In genomic region chr2:105272176-105272575, GRCh38 we compare ENCODE assay signal across 35 cellular contexts. TPM values are rescaled to one million over a fixed set of nuclear protein-coding genes. Genes with fewer than 3 reads are reported as not detected.
"Had no signal": no experiment of that assay in that cellular context is flagged by ENCODE, and none has a peak within 500 bp of the region (broad histone marks: within the 10 kb centered on the region; RNA-seq: fewer than 3 reads in every experiment).

No MANE protein-coding gene starts in this region.

- H3K27ac ChIP-seq: body of pancreas, breast epithelium, SJCRH30 had no signal

- ATAC-seq: activated CD8-positive, alpha-beta T cell treated with anti-CD3 and anti-CD28 coated beads for 36 hours; activated T-cell treated with anti-CD3 and anti-CD28 coated beads, Interleukin-2, amount 50 U/mL, for 72 hours; activated T-helper 17 cell treated with anti-CD3 and anti-CD28 coated beads, Interleukin-2, amount 50 U/mL, for 72 hours; body of pancreas; Panc1 had no signal

- H3K9ac ChIP-seq: SK-N-SH had no signal

- H3K4me2 ChIP-seq: SK-N-SH had no signal

- DNase-seq: activated CD4-positive, alpha-beta T cell treated with anti-CD3 and anti-CD28 coated beads, Interleukin-2, amount 10 ng/mL, durations not matched to agents 24 days and 14 days; activated CD4-positive, alpha-beta T cell treated with anti-CD3 and anti-CD28 coated beads, Interleukin-2, amount 50 U/mL, for 4 hours; activated CD8-positive, alpha-beta T cell treated with anti-CD3 and anti-CD28 coated beads for 36 hours; activated effector memory CD4-positive, alpha-beta T cell treated with anti-CD3 and anti-CD28 coated beads, Interleukin-2, amount 50 U/mL, for 16 hours; activated naive CD4-positive, alpha-beta T cell; activated naive CD4-positive, alpha-beta T cell treated with anti-CD3 and anti-CD28 coated beads, Interleukin-2, amount 50 U/mL, for 16 hours; activated naive CD8-positive, alpha-beta T cell treated with anti-CD3 and anti-CD28 coated beads for 36 hours; activated T-cell treated with anti-CD3 and anti-CD28 coated beads, Interleukin-2, amount 50 U/mL, for 1 hour; activated T-cell treated with anti-CD3 and anti-CD28 coated beads, Interleukin-2, amount 50 U/mL, for 72 hours; body of pancreas; Karpas-422; KBM-7; MG63; NCI-H1092; NCI-H1436 treated with DMSO at 0.1 percent for 48 hours; NCI-H1694 treated with DMSO at 0.1 percent for 48 hours; NCI-H2029 treated with DMSO at 0.1 percent for 48 hours; NCI-H2107; NCI-H2171; NCI-H510A; NCI-H526; NCI-H748 treated with DMSO at 0.1 percent for 48 hours; OCI-M1; SHP77; SJCRH30; SK-N-SH had no signal

- H3K4me3 Mint-ChIP-seq: activated CD4-positive, alpha-beta T cell treated with anti-CD3 and anti-CD28 coated beads, Interleukin-2, amount 10 ng/mL, durations not matched to agents 24 days and 14 days; activated CD8-positive, alpha-beta T cell treated with anti-CD3 and anti-CD28 coated beads for 36 hours; activated naive CD8-positive, alpha-beta T cell treated with anti-CD3 and anti-CD28 coated beads for 36 hours; activated T-cell treated with anti-CD3 and anti-CD28 coated beads, Interleukin-2, amount 50 U/mL, for 72 hours; activated T-helper 17 cell treated with anti-CD3 and anti-CD28 coated beads, Interleukin-2, amount 50 U/mL, for 72 hours; T-helper 1 cell treated with Interleukin-12 subunit alpha and Interleukin-12 subunit beta and Interleukin-4 antibody, amounts not matched to agents 30 μg/mL and 1 μg/mL, for 36 hours; T-helper 2 cell treated with Interferon-gamma antibody and Interleukin-4, amounts not matched to agents 5 μg/mL and 100 μg/mL, for 36 hours had no signal

- H3K4me1 ChIP-seq: body of pancreas, breast epithelium, SJCRH30 had no signal

- H3K27ac Mint-ChIP-seq: activated CD4-positive, alpha-beta T cell treated with anti-CD3 and anti-CD28 coated beads, Interleukin-2, amount 10 ng/mL, durations not matched to agents 24 days and 14 days; activated CD8-positive, alpha-beta T cell treated with anti-CD3 and anti-CD28 coated beads for 36 hours; activated naive CD8-positive, alpha-beta T cell treated with anti-CD3 and anti-CD28 coated beads for 36 hours; activated T-helper 17 cell treated with anti-CD3 and anti-CD28 coated beads, Interleukin-2, amount 50 U/mL, for 72 hours; T-helper 1 cell treated with Interleukin-12 subunit alpha and Interleukin-12 subunit beta and Interleukin-4 antibody, amounts not matched to agents 30 μg/mL and 1 μg/mL, for 36 hours; T-helper 2 cell treated with Interferon-gamma antibody and Interleukin-4, amounts not matched to agents 5 μg/mL and 100 μg/mL, for 36 hours had no signal

- H3K27me3 ChIP-seq: body of pancreas, breast epithelium, MG63, SJCRH30 had no signal

- H3K9me3 ChIP-seq: body of pancreas, breast epithelium, MG63, SJCRH30, SK-N-SH had no signal

- H3K9me3 Mint-ChIP-seq: activated CD4-positive, alpha-beta T cell treated with anti-CD3 and anti-CD28 coated beads, Interleukin-2, amount 10 ng/mL, durations not matched to agents 24 days and 14 days; activated CD8-positive, alpha-beta T cell treated with anti-CD3 and anti-CD28 coated beads for 36 hours; activated naive CD8-positive, alpha-beta T cell treated with anti-CD3 and anti-CD28 coated beads for 36 hours; activated T-cell treated with anti-CD3 and anti-CD28 coated beads, Interleukin-2, amount 50 U/mL, for 72 hours; activated T-helper 17 cell treated with anti-CD3 and anti-CD28 coated beads, Interleukin-2, amount 50 U/mL, for 72 hours; T-helper 1 cell treated with Interleukin-12 subunit alpha and Interleukin-12 subunit beta and Interleukin-4 antibody, amounts not matched to agents 30 μg/mL and 1 μg/mL, for 36 hours; T-helper 2 cell treated with Interferon-gamma antibody and Interleukin-4, amounts not matched to agents 5 μg/mL and 100 μg/mL, for 36 hours had no signal

- H3K4me1 Mint-ChIP-seq: activated CD4-positive, alpha-beta T cell treated with anti-CD3 and anti-CD28 coated beads, Interleukin-2, amount 10 ng/mL, durations not matched to agents 24 days and 14 days; activated naive CD8-positive, alpha-beta T cell treated with anti-CD3 and anti-CD28 coated beads for 36 hours; activated T-helper 17 cell treated with anti-CD3 and anti-CD28 coated beads, Interleukin-2, amount 50 U/mL, for 72 hours had no signal

- H3K27me3 Mint-ChIP-seq: activated CD4-positive, alpha-beta T cell treated with anti-CD3 and anti-CD28 coated beads, Interleukin-2, amount 10 ng/mL, durations not matched to agents 24 days and 14 days; activated CD8-positive, alpha-beta T cell treated with anti-CD3 and anti-CD28 coated beads for 36 hours; activated naive CD8-positive, alpha-beta T cell treated with anti-CD3 and anti-CD28 coated beads for 36 hours; activated T-helper 17 cell treated with anti-CD3 and anti-CD28 coated beads, Interleukin-2, amount 50 U/mL, for 72 hours had no signal

- H3K4me3 ChIP-seq: body of pancreas, breast epithelium, MG63, SJCRH30 had no signal

RNA-seq across cellular contexts. Expression of gene GPR45, which starts 30.6 kb away (rescaled TPM):
- total RNA-seq: activated CD4-positive, alpha-beta T cell treated with anti-CD3 and anti-CD28 coated beads, Interleukin-2, amount 10 ng/mL, durations not matched to agents 24 days and 14 days; activated CD8-positive, alpha-beta memory T cell treated with anti-CD3 and anti-CD28 coated beads for 36 hours; activated CD8-positive, alpha-beta T cell treated with anti-CD3 and anti-CD28 coated beads for 36 hours; activated naive CD8-positive, alpha-beta T cell treated with anti-CD3 and anti-CD28 coated beads for 36 hours; activated T-cell treated with anti-CD3 and anti-CD28 coated beads, Interleukin-2, amount 50 U/mL, for 72 hours; activated T-helper 17 cell treated with anti-CD3 and anti-CD28 coated beads, Interleukin-2, amount 50 U/mL, for 72 hours; astrocyte; body of pancreas; breast epithelium; cardiac septum; RPMI7951 had no signal
- polyA plus RNA-seq: SK-N-SH had no signal
